Comparison of ENCODE assay signal across 17 cellular contexts in genomic region chr1:242398351-242398750, GRCh38.
DNase-seq lines count a peak whose midpoint lies in the region; ATAC-seq and TF ChIP-seq lines count a peak whose summit lies in the region.
"Had no signal": no experiment of that assay in that cellular context is flagged by ENCODE, and none has a peak within 500 bp of the region (broad histone marks: within the 10 kb centered on the region; RNA-seq: fewer than 3 reads in every experiment).

No MANE protein-coding gene starts in this region.

- no peak for ATAC-seq in HG02798 (IDR thresholded peaks at IDR 0.05; ENCODE audit: poor library complexity, unreplicated experiment)
- ATAC-seq: CD8-positive, alpha-beta T cell had no signal

- TF ChIP-seq CTCF in OCI-LY7 (conservative IDR thresholded peaks at IDR 0.05; ENCODE audit: low read length): no peak

- in situ Hi-C loops in SK-MEL-5 (cut with HindIII; ENCODE audit: low pct_unique_long_range_greater_than_20kb, low sequenced_read_pairs): no loop called here

- no peak overlapping the region for H3K4me3 ChIP-seq in OCI-LY7 (ENCODE audit: low read depth, low read length, poor library complexity, severe bottlenecking)
- H3K4me3 ChIP-seq: BLaER1, GM23248 had no signal

- CTCF ChIA-PET in OCI-LY7 (lab: Charles Lee; ENCODE audit: unreplicated experiment): no interaction called here

- no peaks in the 10 kb centered on the region for H3K9me3 ChIP-seq in OCI-LY7 (ENCODE audit: low read length)
- H3K9me3 ChIP-seq: BLaER1, Caco-2 had no signal

- H3K4me2 ChIP-seq in OCI-LY7 (ENCODE audit: low read length): no peak overlapping the region
- H3K4me2 ChIP-seq: BLaER1 had no signal

- H4K20me1 ChIP-seq in OCI-LY7 (ENCODE audit: insufficient read depth, low read length): no peaks in the 10 kb centered on the region
- H4K20me1 ChIP-seq: BLaER1 had no signal

- no peaks in the 10 kb centered on the region for H3K79me2 ChIP-seq in OCI-LY7 (ENCODE audit: insufficient read depth, low read depth, low read length)

- H3K9me2 ChIP-seq in OCI-LY7 (ENCODE audit: insufficient read depth, low read length): no peaks in the 10 kb centered on the region

- BruUV-seq in OCI-LY7 (replicated peaks; lab: Mats Ljungman, UMichigan): no TSS peak

- no peaks in the 10 kb centered on the region for H3K4me1 ChIP-seq in OCI-LY7 (ENCODE audit: insufficient read depth, low read length, poor library complexity, severe bottlenecking)
- H3K4me1 ChIP-seq: BLaER1, Caco-2 had no signal

- DNase-seq in SK-MEL-5 (ENCODE audit: low read depth, low spot score): peak; percentile 3
- peak; percentile 20 for DNase-seq in globus pallidus (ENCODE audit: low spot score)
- DNase-seq in pons (ENCODE audit: low spot score): peak; percentile 73
- DNase-seq in SK-N-DZ (ENCODE audit: low spot score): no peak
- DNase-seq in OCI-LY7 (ENCODE audit: low spot score): no peak
- DNase-seq: Caco-2; CD4-positive, CD25-positive, alpha-beta regulatory T cell; CD8-positive, alpha-beta T cell; DMS153; DND-41; GM23248; H7; HCEC 1CT had no signal

- no peak overlapping the region for H2AFZ ChIP-seq in OCI-LY7 (ENCODE audit: low read length)
- H2AFZ ChIP-seq: GM23248 had no signal

- H3K27ac ChIP-seq in OCI-LY7 (ENCODE audit: low read depth, low read length, poor library complexity, severe bottlenecking): no peak overlapping the region
- H3K27ac ChIP-seq: 22Rv1, BLaER1, C4-2B, GM23248 had no signal

- no peaks in the 10 kb centered on the region for H3K36me3 ChIP-seq in OCI-LY7 (ENCODE audit: insufficient read depth, low read length)
- H3K36me3 ChIP-seq: BLaER1 had no signal

- POLR2A ChIA-PET in OCI-LY7 (lab: Charles Lee): no interaction called here

- intact Hi-C loops in OCI-LY7 (cut with micrococcal nuclease; ENCODE audit: unreplicated experiment): no loop called here

Comparison
In these comparisons a context has a peak if more than half of its experiments do, and no peak if none do; other contexts are left out.
1. DNase-seq: peak in SK-MEL-5 (single experiment), globus pallidus (single experiment) and pons (single experiment); none in SK-N-DZ (single experiment) and OCI-LY7 (single experiment).